In the genomic region with DNA sequence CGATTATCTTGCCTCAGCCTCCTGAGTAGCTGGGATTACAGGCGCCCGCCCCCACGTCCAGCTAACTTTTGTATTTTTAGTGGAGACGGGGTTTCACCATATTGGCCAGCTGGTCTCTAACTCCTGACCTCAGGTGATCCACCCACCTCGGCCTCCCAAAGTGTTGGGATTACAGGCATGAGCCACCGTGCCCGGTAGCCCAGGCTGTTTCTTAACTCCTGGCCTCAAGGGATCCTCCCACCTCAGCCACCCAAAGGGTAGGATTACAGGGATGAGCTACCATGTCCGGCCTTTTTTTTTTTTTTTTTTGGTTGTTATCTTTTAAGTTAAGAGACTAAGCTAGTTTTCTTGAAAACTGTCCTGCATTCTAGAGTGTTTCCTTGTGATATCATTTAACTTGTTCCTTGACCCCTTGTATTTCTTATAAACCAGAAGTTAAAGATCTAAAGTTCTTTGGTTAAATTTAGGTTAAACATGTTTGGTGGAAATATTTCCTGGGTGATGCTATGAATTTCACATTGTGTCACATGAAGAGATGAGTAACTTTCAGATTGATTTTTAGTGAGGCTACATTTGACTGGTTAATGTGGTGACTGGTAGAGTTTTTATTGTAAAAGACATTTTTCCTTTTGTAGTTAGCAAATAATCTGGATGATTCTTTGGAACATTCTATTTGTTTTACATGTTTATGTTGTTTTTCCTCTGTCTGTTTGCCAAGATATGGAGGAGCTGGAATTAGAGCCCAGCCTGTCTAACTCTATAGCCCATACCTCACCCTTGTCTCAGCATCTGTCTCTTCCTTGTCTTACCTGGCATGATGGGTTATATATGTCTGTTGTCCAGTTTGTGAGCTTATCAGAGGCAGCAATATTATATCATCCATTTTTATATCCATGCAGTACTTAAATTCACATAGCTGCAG, we compare ENCODE assay signal across 17 cellular contexts. TPM values are rescaled to one million over a fixed set of nuclear protein-coding genes. Genes with fewer than 3 reads are reported as not detected.
A peak's percentile ranks its signal among the peaks of the same experiment; 100 is the strongest.
DNase-seq lines count a peak whose midpoint lies in the region; ATAC-seq, FAIRE-seq and TF ChIP-seq lines count a peak whose summit lies in the region.
"Had no signal": no experiment of that assay in that cellular context is flagged by ENCODE, and none has a peak within 500 bp of the region (broad histone marks: within the 10 kb centered on the region; RNA-seq: fewer than 3 reads in every experiment).

No MANE protein-coding gene starts in this region.

- no peak for TF ChIP-seq EP300 in GM12878 (IDR thresholded peaks at IDR 0.05; ENCODE audit: borderline replicate concordance in 1 of 2, control insufficient read depth in 1 of 2, low read depth in 2 of 2, low read length in 2 of 2)

- H3K4me3 ChIP-seq in GM12878 (peak overlapping the region; percentile 26; the same call in 1 of the 2 replicates), pancreas (no peak overlapping the region)
- H3K4me3 ChIP-seq: BLaER1 treated with 17β-estradiol and CSF1 and Interleukin-3, amounts not matched to agents 10 nM and 100 nM; esophagus squamous epithelium; mucosa of descending colon; psoas muscle had no signal

- H3K36me3 ChIP-seq in GM12878 (ENCODE audit: control insufficient read depth in 2 of 2, insufficient read depth in 2 of 2, low read length in 1 of 2) (peaks cover 7 to 19% of the 10 kb centered on the region in 2 experiments), pancreas (no peaks in the 10 kb centered on the region)
- H3K36me3 ChIP-seq: esophagus squamous epithelium had no signal

- in situ Hi-C loops in GM12878 (cut with MboI) = no loop called here

- H4K20me1 ChIP-seq in GM12878 (ENCODE audit: control insufficient read depth, insufficient read depth) = no peaks in the 10 kb centered on the region

- SMC1A ChIA-PET in GM12878 (lab: Charles Lee; ENCODE audit: uncharacterized antibody, unreplicated experiment) = interaction anchor here (0.8 to 16.6 kb wide), 7 partner anchors 9 to 49 kb away, joined by 3 to 231 read pairs (median 4); a partner anchor contains a TSS

- H3K9me3 ChIP-seq in GM12878 (replicated peaks; ENCODE audit: control insufficient read depth, insufficient read depth, low read length) (no peaks in the 10 kb centered on the region; the same call in 2 of the 3 replicates), pancreas (no peaks in the 10 kb centered on the region)
- H3K9me3 ChIP-seq: BLaER1 treated with 17β-estradiol and CSF1 and Interleukin-3, amounts not matched to agents 10 nM and 100 nM; esophagus squamous epithelium; mucosa of descending colon; psoas muscle had no signal

- DNase-seq in activated naive CD4-positive, alpha-beta T cell treated with anti-CD3 and anti-CD28 coated beads for 36 hours = no peak
- DNase-seq in activated naive CD4-positive, alpha-beta T cell treated with Interleukin-2 at 50 U/mL for 16 hours = no peak
- DNase-seq in LHCN-M2 (ENCODE audit: low read depth) (peak; percentile 34), GM12878 (ENCODE audit: low read depth, low spot score) (no peak), pancreas (no peak), NCI-H446 treated with DMSO at 0.1 percent for 48 hours (lab: John Stamatoyannopoulos, UW) (no peak)
- DNase-seq in stimulated activated effector memory CD8-positive, alpha-beta T cell treated with anti-CD3 and anti-CD28 coated beads, Interleukin-12 subunit alpha, Interleukin-12 subunit beta, amount 100 ng/mL, for 72 hours (ENCODE audit: low spot score in 2 of 2) = peak in 1 of 2 donors; percentile 70
- DNase-seq in central memory CD4-positive, alpha-beta T cell = no peak
- DNase-seq: activated effector memory CD4-positive, alpha-beta T cell treated with Interleukin-2 at 50 U/mL for 16 hours; esophagus squamous epithelium; mucosa of descending colon; NCI-H1417; psoas muscle; SHP77; stimulated activated CD4-positive, alpha-beta T cell treated with anti-CD3 and anti-CD28 coated beads, Interleukin-1b, Interleukin-23, amount 100 ng/mL, for 48 hours had no signal

- no peak overlapping the region for H2AFZ ChIP-seq in GM12878 (ENCODE audit: control insufficient read depth, low read depth, low read length)

- peak overlapping the region; percentile 70 for H3K4me2 ChIP-seq in GM12878 (ENCODE audit: control insufficient read depth, insufficient read depth)
- H3K4me2 ChIP-seq: BLaER1 treated with 17β-estradiol and CSF1 and Interleukin-3, amounts not matched to agents 10 nM and 100 nM had no signal

- peak overlapping the region; percentile 8 for H3K4me3 Mint-ChIP-seq in activated naive CD4-positive, alpha-beta T cell treated with anti-CD3 and anti-CD28 coated beads for 36 hours
- peak overlapping the region; percentile 88 for H3K4me3 Mint-ChIP-seq in stimulated activated effector memory CD8-positive, alpha-beta T cell treated with anti-CD3 and anti-CD28 coated beads, Interleukin-12 subunit alpha, Interleukin-12 subunit beta, amount 100 ng/mL, for 72 hours

- TF ChIP-seq CTCF in GM12878 (IDR thresholded peaks at IDR 0.05 in 2 of 3, conservative IDR thresholded peaks at IDR 0.05 in 1 of 3; ENCODE audit: control insufficient read depth in 2 of 3, extremely low read depth in 1 of 3, insufficient read depth in 1 of 3, low read depth in 3 of 3, low read length in 3 of 3) (no peak), pancreas (IDR thresholded peaks at IDR 0.05) (no peak)

- H3K79me2 ChIP-seq in GM12878 (ENCODE audit: control insufficient read depth, insufficient read depth, low read length) = peaks cover 70% of the 10 kb centered on the region

- ATAC-seq in GM12878 (peak; percentile 21), pancreas (no peak)
- ATAC-seq in stimulated activated effector memory CD8-positive, alpha-beta T cell treated with anti-CD3 and anti-CD28 coated beads, Interleukin-12 subunit alpha, Interleukin-12 subunit beta, amount 100 ng/mL, for 72 hours = peak; percentile 42
- ATAC-seq: HepG2, mucosa of descending colon, psoas muscle had no signal

- H3K27ac ChIP-seq in GM12878 (ENCODE audit: control insufficient read depth, insufficient read depth) (peak overlapping the region; percentile 57), pancreas (no peak overlapping the region)
- H3K27ac ChIP-seq: BLaER1 treated with 17β-estradiol and CSF1 and Interleukin-3, amounts not matched to agents 10 nM and 100 nM; psoas muscle had no signal

- no peaks in the 10 kb centered on the region for H3K9me3 Mint-ChIP-seq in activated naive CD4-positive, alpha-beta T cell treated with anti-CD3 and anti-CD28 coated beads for 36 hours
- H3K9me3 Mint-ChIP-seq in stimulated activated effector memory CD8-positive, alpha-beta T cell treated with anti-CD3 and anti-CD28 coated beads, Interleukin-12 subunit alpha, Interleukin-12 subunit beta, amount 100 ng/mL, for 72 hours = no peaks in the 10 kb centered on the region

- intact Hi-C loops in activated naive CD4-positive, alpha-beta T cell treated with anti-CD3 and anti-CD28 coated beads for 36 hours (cut with micrococcal nuclease) = loop anchor here (1.0 kb wide), 1 partner anchor 35 kb away; a partner anchor contains a TSS
- intact Hi-C loops in GM12878 (cut with micrococcal nuclease; ENCODE audit: unreplicated experiment) = no loop called here
- intact Hi-C loops in pancreas (cut with DNase I) = no loop called here

- CTCF ChIA-PET in activated naive CD4-positive, alpha-beta T cell treated with anti-CD3 and anti-CD28 coated beads for 36 hours (lab: Charles Lee) = interaction anchor here (0.6 to 0.9 kb wide), 3 partner anchors 67 to 458 kb away, joined by 3 read pairs; no protein-coding TSS in a partner anchor
- CTCF ChIA-PET in GM12878 (lab: Yijun Ruan, JAX) = interaction anchor here (0.7 to 2.3 kb wide), 3 partner anchors 16 to 38 kb away, joined by 4 to 7 read pairs (median 6); a partner anchor contains a TSS

- POLR2A ChIA-PET in GM12878 (lab: Charles Lee) = interaction anchor here (0.6 to 2.9 kb wide), 9 partner anchors 11 to 192 kb away, joined by 3 to 26 read pairs (median 5); a partner anchor contains a TSS

- no TSS peak for BruUV-seq in GM12878 (replicated peaks; lab: Mats Ljungman, UMichigan)

- H3K4me1 ChIP-seq in GM12878 (ENCODE audit: control insufficient read depth, insufficient read depth, low read length) = peaks cover 62% of the 10 kb centered on the region
- peaks cover 0 to 3% (median 0%) of the 10 kb centered on the region in 3 donors for H3K4me1 ChIP-seq in pancreas

- WGBS in GM12878 (ENCODE audit: insufficient coverage, insufficient replicate concordance, low lambda C conversion rate, missing lambda C conversion rate) = 12% methylated on average over 9 of the region's 9 CpGs
- WGBS in pancreas, 2 donors = 91 to 93% methylated on average over 9 of the region's 9 CpGs

- peak overlapping the region; percentile 14 for H3K27ac Mint-ChIP-seq in activated naive CD4-positive, alpha-beta T cell treated with anti-CD3 and anti-CD28 coated beads for 36 hours
- H3K27ac Mint-ChIP-seq in stimulated activated effector memory CD8-positive, alpha-beta T cell treated with anti-CD3 and anti-CD28 coated beads, Interleukin-12 subunit alpha, Interleukin-12 subunit beta, amount 100 ng/mL, for 72 hours = peak overlapping the region; percentile 94

- peaks cover 69% of the 10 kb centered on the region for H3K36me3 Mint-ChIP-seq in activated naive CD4-positive, alpha-beta T cell treated with anti-CD3 and anti-CD28 coated beads for 36 hours (ENCODE audit: low read depth)
- H3K36me3 Mint-ChIP-seq in stimulated activated effector memory CD8-positive, alpha-beta T cell treated with anti-CD3 and anti-CD28 coated beads, Interleukin-12 subunit alpha, Interleukin-12 subunit beta, amount 100 ng/mL, for 72 hours = peaks cover 74% of the 10 kb centered on the region

- H3K9ac ChIP-seq in GM12878 (ENCODE audit: control insufficient read depth, insufficient read depth, low read length) = no peak overlapping the region

- no peak for TF ChIP-seq POLR2A in GM12878 (IDR thresholded peaks at IDR 0.05; ENCODE audit: low read depth, low read length)

- TF ChIP-seq RAD21 in GM12878 (IDR thresholded peaks at IDR 0.05; ENCODE audit: insufficient read depth, low read depth, low read length) = no peak

- H3K27me3 Mint-ChIP-seq in activated naive CD4-positive, alpha-beta T cell treated with anti-CD3 and anti-CD28 coated beads for 36 hours (ENCODE audit: low read depth) = no peaks in the 10 kb centered on the region

- RAD21 ChIA-PET in GM12878 (lab: Charles Lee; ENCODE audit: unreplicated experiment) = interaction anchor here (1.0 to 2.0 kb wide), 7 partner anchors 15 to 68 kb away, joined by 3 to 10 read pairs (median 6); a partner anchor contains a TSS

- FAIRE-seq in GM12878 (lab: Jason Lieb, UNC) (no peak), pancreas (lab: Jason Lieb, UNC) (no peak)
- FAIRE-seq: HepG2 had no signal

- H3K27me3 ChIP-seq in GM12878 (replicated peaks in 1 of 2; ENCODE audit: control insufficient read depth in 2 of 2, insufficient read depth in 2 of 2, low read length in 1 of 2) (no peaks in the 10 kb centered on the region), pancreas (no peaks in the 10 kb centered on the region)
- H3K27me3 ChIP-seq: BLaER1 treated with 17β-estradiol and CSF1 and Interleukin-3, amounts not matched to agents 10 nM and 100 nM; esophagus squamous epithelium had no signal

- peaks cover 48% of the 10 kb centered on the region for H3K4me1 Mint-ChIP-seq in activated naive CD4-positive, alpha-beta T cell treated with anti-CD3 and anti-CD28 coated beads for 36 hours (ENCODE audit: low read depth)
- H3K4me1 Mint-ChIP-seq in stimulated activated effector memory CD8-positive, alpha-beta T cell treated with anti-CD3 and anti-CD28 coated beads, Interleukin-12 subunit alpha, Interleukin-12 subunit beta, amount 100 ng/mL, for 72 hours = peaks cover 93% of the 10 kb centered on the region

RNA-seq across cellular contexts. Expression of a gene that starts 5.2 kb away (rescaled TPM):
- 10 to 100 TPM; 78.6 to 79.2 TPM for total RNA-seq in activated naive CD4-positive, alpha-beta T cell treated with anti-CD3 and anti-CD28 coated beads for 36 hours
- total RNA-seq in LHCN-M2 (2014; rRNA removed) = 38.7 and 42.4 TPM in 2 replicates
- 14.0 TPM for polyA plus RNA-seq in LHCN-M2 (2012)
- 23.0 and 28.6 TPM in 2 replicates for total RNA-seq in GM12878 (2013; cell fraction: nucleolus; rRNA removed)
- 58.1 and 66.4 TPM in 2 replicates for total RNA-seq in GM12878 (2014; rRNA removed)
- 63.6 and 64.5 TPM in 2 replicates for total RNA-seq in GM12878 (2014; rRNA removed; fragmentation: Illumina TruSeq; extraction: Trizol)
- total RNA-seq in GM12878 (2021) = 67.0 and 71.0 TPM in 2 replicates
- polyA plus RNA-seq in GM12878 (2011; ENCODE audit: low read depth) = 21.2 TPM
- 67.7 and 71.2 TPM in 2 replicates for polyA plus RNA-seq in GM12878 (2011; rRNA removed)
- polyA plus RNA-seq in GM12878 (2011; cell fraction: cytosol; rRNA removed) = 71.1 and 75.5 TPM in 2 replicates
- 65.1 and 68.2 TPM in 2 replicates for polyA plus RNA-seq in GM12878 (2011; cell fraction: nucleus; rRNA removed)
- polyA plus RNA-seq in GM12878 (2012) = 17.5 and 27.0 TPM in 2 replicates
- polyA plus RNA-seq in GM12878 (2014; fragmentation: Illumina TruSeq; extraction: Trizol) = 90.1 and 107 TPM in 2 replicates
- polyA plus RNA-seq in GM12878 (2014; fragmentation: Nextera tagmentation; extraction: Ambion mirVana) = 10 to 100 TPM; 42.6 to 45.8 TPM
- polyA plus RNA-seq in GM12878 (2014; rRNA removed) = 66.2 and 71.4 TPM in 2 replicates
- polyA plus RNA-seq in GM12878 (2016; fragmentation: Nextera tagmentation; extraction: Ambion mirVana) = 10 to 100 TPM; 69.6 to 73.4 TPM
- 57.9 and 60.6 TPM in 2 replicates for polyA minus RNA-seq in GM12878 (2011; rRNA and poly(A)+ RNA removed)
- 21.6 and 31.8 TPM in 2 replicates for polyA minus RNA-seq in GM12878 (2011; cell fraction: cytosol; rRNA and poly(A)+ RNA removed)
- polyA minus RNA-seq in GM12878 (2011; cell fraction: nucleus; rRNA and poly(A)+ RNA removed) = 21.2 and 28.6 TPM in 2 replicates
- total RNA-seq in pancreas = under 1 TPM; 0.12 to 0.81 (median 0.39) TPM
- polyA plus RNA-seq in pancreas = under 1 TPM; 0.05 to 0.23 TPM

RNA-seq across cellular contexts. Expression of a gene that starts 15.6 kb away (rescaled TPM):
- total RNA-seq in activated naive CD4-positive, alpha-beta T cell treated with anti-CD3 and anti-CD28 coated beads for 36 hours = 10 to 100 TPM; 13.3 to 13.4 TPM
- total RNA-seq in LHCN-M2 (2014; rRNA removed) (0.34 and 0.83 TPM in 2 replicates), GM12878 (2014; rRNA removed) (28.7 and 29.6 TPM in 2 replicates), GM12878 (2014; rRNA removed; fragmentation: Illumina TruSeq; extraction: Trizol) (16.8 and 17.1 TPM in 2 replicates), GM12878 (2021) (23.8 and 28.7 TPM in 2 replicates), pancreas (1 to 10 TPM in 2 of 6 donors, under 1 TPM in 4; 0.39 to 1.4 (median 0.77) TPM)
- polyA plus RNA-seq in LHCN-M2 (2012) = 0.01 TPM
- 16.9 and 20.9 TPM in 2 replicates for total RNA-seq in GM12878 (2013; cell fraction: nucleolus; rRNA removed)
- polyA plus RNA-seq in GM12878 (2011; ENCODE audit: low read depth) = 5.3 TPM
- polyA plus RNA-seq in GM12878 (2011; rRNA removed) (6.8 and 11.7 TPM in 2 replicates), GM12878 (2014; fragmentation: Illumina TruSeq; extraction: Trizol) (16.1 and 20.6 TPM in 2 replicates), GM12878 (2014; fragmentation: Nextera tagmentation; extraction: Ambion mirVana) (1 to 10 TPM; 4.9 to 5.7 TPM), GM12878 (2014; rRNA removed) (16.8 and 18.8 TPM in 2 replicates), GM12878 (2016; fragmentation: Nextera tagmentation; extraction: Ambion mirVana) (1 to 10 TPM; 9.9 TPM), pancreas (under 1 TPM; 0.38 to 0.49 TPM)
- 15.0 and 15.6 TPM in 2 replicates for polyA plus RNA-seq in GM12878 (2011; cell fraction: cytosol; rRNA removed)
- polyA plus RNA-seq in GM12878 (2011; cell fraction: nucleus; rRNA removed) = 6.4 and 7.1 TPM in 2 replicates
- polyA plus RNA-seq in GM12878 (2012) = 7.8 and 9.6 TPM in 2 replicates
- polyA minus RNA-seq in GM12878 (2011; rRNA and poly(A)+ RNA removed) = 14.0 and 19.4 TPM in 2 replicates
- polyA minus RNA-seq in GM12878 (2011; cell fraction: cytosol; rRNA and poly(A)+ RNA removed) = 6.3 and 6.8 TPM in 2 replicates
- 4.2 and 9.0 TPM in 2 replicates for polyA minus RNA-seq in GM12878 (2011; cell fraction: nucleus; rRNA and poly(A)+ RNA removed)

RNA-seq across cellular contexts. Expression of a gene that starts 35.4 kb away (rescaled TPM):
- 100 to 1,000 TPM; 179 to 181 TPM for total RNA-seq in activated naive CD4-positive, alpha-beta T cell treated with anti-CD3 and anti-CD28 coated beads for 36 hours
- 35.3 and 44.3 TPM in 2 replicates for total RNA-seq in LHCN-M2 (2014; rRNA removed)
- polyA plus RNA-seq in LHCN-M2 (2012) = 74.5 TPM
- 125 and 137 TPM in 2 replicates for total RNA-seq in GM12878 (2013; cell fraction: nucleolus; rRNA removed)
- 68.7 and 72.9 TPM in 2 replicates for total RNA-seq in GM12878 (2014; rRNA removed)
- 59.2 and 61.9 TPM in 2 replicates for total RNA-seq in GM12878 (2014; rRNA removed; fragmentation: Illumina TruSeq; extraction: Trizol)
- total RNA-seq in GM12878 (2021) = 147 and 158 TPM in 2 replicates
- 99.9 TPM for polyA plus RNA-seq in GM12878 (2011; ENCODE audit: low read depth)
- polyA plus RNA-seq in GM12878 (2011; rRNA removed) = 106 and 176 TPM in 2 replicates
- polyA plus RNA-seq in GM12878 (2011; cell fraction: cytosol; rRNA removed) = 277 and 280 TPM in 2 replicates
- polyA plus RNA-seq in GM12878 (2011; cell fraction: nucleus; rRNA removed) = 305 and 387 TPM in 2 replicates
- polyA plus RNA-seq in GM12878 (2012) = 117 and 126 TPM in 2 replicates
- polyA plus RNA-seq in GM12878 (2014; fragmentation: Illumina TruSeq; extraction: Trizol) = 111 and 157 TPM in 2 replicates
- polyA plus RNA-seq in GM12878 (2014; fragmentation: Nextera tagmentation; extraction: Ambion mirVana) = 10 to 100 TPM; 61.6 to 64.6 TPM
- 145 and 147 TPM in 2 replicates for polyA plus RNA-seq in GM12878 (2014; rRNA removed)
- 100 to 1,000 TPM; 100 to 111 TPM for polyA plus RNA-seq in GM12878 (2016; fragmentation: Nextera tagmentation; extraction: Ambion mirVana)
- polyA minus RNA-seq in GM12878 (2011; rRNA and poly(A)+ RNA removed) = 395 and 413 TPM in 2 replicates
- 106 and 118 TPM in 2 replicates for polyA minus RNA-seq in GM12878 (2011; cell fraction: cytosol; rRNA and poly(A)+ RNA removed)
- polyA minus RNA-seq in GM12878 (2011; cell fraction: nucleus; rRNA and poly(A)+ RNA removed) = 79.8 and 136 TPM in 2 replicates
- total RNA-seq in pancreas = 10 to 100 TPM; 42.1 to 60.1 (median 47.8) TPM
- polyA plus RNA-seq in pancreas = 10 to 100 TPM; 51.4 to 87.7 TPM

Comparison
In these comparisons a context has a peak if more than half of its experiments do, and no peak if none do; other contexts are left out.
1. ATAC-seq: peak in GM12878 (single experiment) and stimulated activated effector memory CD8-positive, alpha-beta T cell treated with anti-CD3 and anti-CD28 coated beads, Interleukin-12 subunit alpha, Interleukin-12 subunit beta, amount 100 ng/mL, for 72 hours (single experiment); none in pancreas (0 of 4).
2. RNA of a gene that starts 5.2 kb away (total RNA-seq): 78.6 to 79.2 TPM in activated naive CD4-positive, alpha-beta T cell treated with anti-CD3 and anti-CD28 coated beads for 36 hours, 23.0 to 71.0 TPM in GM12878 and 38.7 to 42.4 TPM in LHCN-M2; 0.12 to 0.81 TPM in pancreas; every median in the first group is over 10 times any median in the second.